Comparison of ENCODE assay signal across 8 cellular contexts in the genomic region with DNA sequence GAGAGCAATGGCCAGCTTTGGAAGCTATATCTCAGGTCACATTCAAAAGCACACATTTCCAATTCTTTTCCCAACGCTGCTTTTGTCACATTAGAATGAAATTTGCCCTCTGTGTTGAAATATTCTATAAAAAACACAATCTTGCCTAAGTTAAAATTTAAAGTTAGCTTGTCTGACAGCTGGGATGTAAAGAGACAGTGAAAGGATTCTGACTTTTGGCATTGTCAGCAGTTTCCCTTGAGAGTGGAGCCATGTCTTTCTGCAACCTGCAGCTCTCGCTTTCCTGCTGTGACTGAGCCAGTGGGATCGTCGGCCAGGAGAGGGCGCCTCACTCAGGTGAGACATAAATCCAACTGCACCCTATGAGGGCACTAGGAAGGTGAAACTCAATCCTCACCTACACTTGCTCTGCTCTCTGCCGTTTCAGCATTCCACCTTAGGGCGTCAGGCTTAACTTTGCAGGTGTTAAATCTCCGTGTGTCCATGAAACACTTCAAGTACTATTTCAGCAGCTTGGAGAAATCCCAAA.
DNase-seq lines count a peak whose midpoint lies in the region; TF ChIP-seq lines count a peak whose summit lies in the region.
"Not testable (repeated sequence)": the region's sequence is repeated elsewhere in the genome, so short reads cannot be mapped to it uniquely, and the experiment has no call there.

No MANE protein-coding gene starts in this region.

- not testable (repeated sequence) for TF ChIP-seq CTCF in BE2C (IDR thresholded peaks at IDR 0.05; ENCODE audit: low read depth, low read length)
- peak in 1 of 3 donors; percentile 14 for TF ChIP-seq CTCF in breast epithelium (IDR thresholded peaks at IDR 0.05)

- H3K27ac ChIP-seq in breast epithelium; mesendoderm (ENCODE audit: low read depth, low read length): not testable (repeated sequence)

- POLR2A ChIA-PET in HEK293T (lab: Yijun Ruan, JAX), result not testable (repeated sequence)

- not testable (repeated sequence) for TF ChIP-seq POLR2A in breast epithelium (IDR thresholded peaks at IDR 0.05)

- not testable (repeated sequence) for H3K79me1 ChIP-seq in mesendoderm (ENCODE audit: low read length)

- not testable (repeated sequence) for H3K4me2 ChIP-seq in mesendoderm (ENCODE audit: low read length)

- not testable (repeated sequence) for H2BK5ac ChIP-seq in mesendoderm (ENCODE audit: low read length)

- H3K18ac ChIP-seq in mesendoderm (ENCODE audit: low read length), result not testable (repeated sequence)

- not testable (repeated sequence) for H2AK5ac ChIP-seq in mesendoderm (ENCODE audit: low read length)

- H3K9ac ChIP-seq in mesendoderm (ENCODE audit: low read length), result not testable (repeated sequence)

- DNase-seq in BE2C (peak; percentile 18), HEK293T (ENCODE audit: extremely low spot score) (peak; percentile 0), NCI-H748 treated with DMSO at 0.1 percent for 48 hours (lab: John Stamatoyannopoulos, UW) (peak; percentile 22), T-helper 2 cell (peak in 3 of 5 experiments; percentile 3 to 15 (median 11)), activated T-cell treated with anti-CD3 and anti-CD28 coated beads for 24 hours (ENCODE audit: low read depth) (peak; percentile 4), breast epithelium (ENCODE audit: low spot score in 2 of 2) (peak; percentile 28 to 54), mesendoderm (peak; percentile 0)
- peak; percentile 2 for DNase-seq in stimulated activated CD8-positive, alpha-beta memory T cell treated with anti-CD3 and anti-CD28 coated beads, Interleukin-12 subunit alpha, Interleukin-12 subunit beta, amount 100 ng/mL, for 1 hour (ENCODE audit: low read depth)

- not testable (repeated sequence) for H3K56ac ChIP-seq in mesendoderm (ENCODE audit: low read length)

- not testable (repeated sequence) for H3K27me3 ChIP-seq in BE2C; breast epithelium; mesendoderm (ENCODE audit: insufficient read depth, low read length, poor library complexity)

- intact Hi-C loops in breast epithelium (cut with DNase I; ENCODE audit: low total_unique reads), result not testable (repeated sequence)

- not testable (repeated sequence) for H2BK15ac ChIP-seq in mesendoderm (replicated peaks; ENCODE audit: low read depth)

- not testable (repeated sequence) for H2BK120ac ChIP-seq in mesendoderm (ENCODE audit: low read depth, low read length)

- H3K36me3 ChIP-seq in BE2C; breast epithelium; mesendoderm (ENCODE audit: control insufficient read depth, insufficient read depth, low read length): not testable (repeated sequence)

- H3K4me3 ChIP-seq in BE2C (ENCODE audit: low read depth, low read length); breast epithelium; mesendoderm (ENCODE audit: low read length): not testable (repeated sequence)

- CTCF ChIA-PET in HEK293T (lab: Yijun Ruan, JAX), result not testable (repeated sequence)

- H3K4me1 ChIP-seq in BE2C; breast epithelium; mesendoderm (ENCODE audit: control insufficient read depth, low read depth, low read length): not testable (repeated sequence)

- H4K5ac ChIP-seq in mesendoderm (ENCODE audit: low read length), result not testable (repeated sequence)

- H3K23ac ChIP-seq in mesendoderm (ENCODE audit: low read length), result not testable (repeated sequence)

- no CpG with 5 or more reads among the region's 8 CpGs for WGBS in mesendoderm (ENCODE audit: extremely low coverage, insufficient coverage, low lambda C conversion rate)

- H3K79me2 ChIP-seq in mesendoderm (ENCODE audit: control insufficient read depth, insufficient read depth, low read length), result not testable (repeated sequence)

- not testable (repeated sequence) for H4K8ac ChIP-seq in mesendoderm (ENCODE audit: low read depth, low read length)

- H3K4ac ChIP-seq in mesendoderm (ENCODE audit: low read depth, low read length), result not testable (repeated sequence)

- H3K9me3 ChIP-seq in BE2C, breast epithelium: not testable (repeated sequence)
